ENCODE assay signal across 8 cellular contexts in genomic region chr14:21852061-21852664, GRCh38.
DNase-seq lines count a peak whose midpoint lies in the region; ATAC-seq and TF ChIP-seq lines count a peak whose summit lies in the region.

No MANE protein-coding gene starts in this region.

- no peak overlapping the region for H3K4me3 ChIP-seq in WERI-Rb-1 (ENCODE audit: low read depth, low read length)
- no peak overlapping the region for H3K4me3 ChIP-seq in mammary epithelial cell (replicated peaks in 1 of 3; ENCODE audit: insufficient read depth in 1 of 3, low read depth in 2 of 3, low read length in 3 of 3)

- no peak overlapping the region for H2AFZ ChIP-seq in mammary epithelial cell (ENCODE audit: low read depth, low read length)

- in situ Hi-C loops in G401 (cut with HindIII; ENCODE audit: low sequenced_read_pairs) (no loop called here), mammary epithelial cell (cut with MboI; ENCODE audit: low sequenced_read_pairs in 2 of 2) (no loop called here)

- ATAC-seq in HG02763 (IDR thresholded peaks at IDR 0.05; ENCODE audit: unreplicated experiment) (no peak), GM18511 (IDR thresholded peaks at IDR 0.05; ENCODE audit: unreplicated experiment) (no peak)

- no peaks in the 10 kb centered on the region for H4K20me1 ChIP-seq in mammary epithelial cell (ENCODE audit: insufficient read depth, low read length)

- no peaks in the 10 kb centered on the region for H3K36me3 ChIP-seq in WERI-Rb-1
- H3K36me3 ChIP-seq in mammary epithelial cell (ENCODE audit: insufficient read depth, low read length), result no peaks in the 10 kb centered on the region

- no peaks in the 10 kb centered on the region for H3K79me2 ChIP-seq in mammary epithelial cell (ENCODE audit: insufficient read depth, low read length)

- CTCF ChIA-PET in mammary epithelial cell (lab: Charles Lee; ENCODE audit: low non-redundant PET), result interaction anchor here (0.5 to 1.1 kb wide), 12 partner anchors 32 to 1243 kb away, joined by 3 to 8 read pairs (median 4); partner anchors contain the start of gene ACIN1

- H3K27me3 ChIP-seq in WERI-Rb-1 (ENCODE audit: insufficient read depth, low read depth, severe bottlenecking) (peaks cover 62% of the 10 kb centered on the region), mammary epithelial cell (ENCODE audit: insufficient read depth, low read length) (peaks cover 6% of the 10 kb centered on the region)

- H3K27ac ChIP-seq in WERI-Rb-1, result no peak overlapping the region
- H3K27ac ChIP-seq in mammary epithelial cell (ENCODE audit: insufficient read depth, low read depth, low read length), result no peak overlapping the region

- H3K9me3 ChIP-seq in WERI-Rb-1 (ENCODE audit: severe bottlenecking) (no peaks in the 10 kb centered on the region), mammary epithelial cell (replicated peaks; ENCODE audit: insufficient read depth, low read length) (no peaks in the 10 kb centered on the region)

- DNase-seq in G401 (ENCODE audit: low spot score) (peak; percentile 8), HT-29 (ENCODE audit: low spot score) (peak; percentile 59), WERI-Rb-1 (peak; percentile 19), mammary epithelial cell (peak; percentile 17), lung microvascular endothelial cell (ENCODE audit: low read depth in 2 of 2) (peak; percentile 53 to 57)
- DNase-seq in stimulated activated CD8-positive, alpha-beta memory T cell treated with anti-CD3 and anti-CD28 coated beads, Interleukin-4, amount 100 ng/mL, for 24 hours (ENCODE audit: low read depth), result peak; percentile 52

- no peak overlapping the region for H3K4me2 ChIP-seq in mammary epithelial cell (ENCODE audit: insufficient read depth, low read depth, low read length)

- no peaks in the 10 kb centered on the region for H3K4me1 ChIP-seq in mammary epithelial cell (ENCODE audit: insufficient read depth, low read length)

- peak; percentile 79 for TF ChIP-seq CTCF in WERI-Rb-1 (IDR thresholded peaks at IDR 0.05; ENCODE audit: low read depth, low read length)
- peak; percentile 75 to 86 for TF ChIP-seq CTCF in mammary epithelial cell (conservative IDR thresholded peaks at IDR 0.05 in 1 of 2, IDR thresholded peaks at IDR 0.05 in 1 of 2; ENCODE audit: extremely low read depth in 1 of 2, insufficient read depth in 1 of 2, low read depth in 1 of 2, low read length in 2 of 2)

- intact Hi-C loops in mammary epithelial cell (cut with micrococcal nuclease), result no loop called here

- BruUV-seq in mammary epithelial cell (replicated peaks; lab: Mats Ljungman, UMichigan), result no TSS peak

- 7% methylated on average over 4 of the region's 4 CpGs for WGBS in mammary epithelial cell (ENCODE audit: low coverage, missing lambda C conversion rate)

- dilution Hi-C loops in mammary epithelial cell (cut with HindIII; ENCODE audit: low sequenced_read_pairs), result no loop called here

- H3K9ac ChIP-seq in mammary epithelial cell (ENCODE audit: insufficient read depth, low read length), result no peak overlapping the region

Comparison
In these comparisons a context has a peak if more than half of its experiments do, and no peak if none do; other contexts are left out.
1. DNase-seq: peak in every context shown above with its lines; median percentile 59 in HT-29; 55 in lung microvascular endothelial cell; 52 in stimulated activated CD8-positive, alpha-beta memory T cell treated with anti-CD3 and anti-CD28 coated beads, Interleukin-4, amount 100 ng/mL, for 24 hours; 19 in WERI-Rb-1; 17 in mammary epithelial cell; 8 in G401.